Comparison of ENCODE assay signal across 20 cellular contexts in the genomic region with DNA sequence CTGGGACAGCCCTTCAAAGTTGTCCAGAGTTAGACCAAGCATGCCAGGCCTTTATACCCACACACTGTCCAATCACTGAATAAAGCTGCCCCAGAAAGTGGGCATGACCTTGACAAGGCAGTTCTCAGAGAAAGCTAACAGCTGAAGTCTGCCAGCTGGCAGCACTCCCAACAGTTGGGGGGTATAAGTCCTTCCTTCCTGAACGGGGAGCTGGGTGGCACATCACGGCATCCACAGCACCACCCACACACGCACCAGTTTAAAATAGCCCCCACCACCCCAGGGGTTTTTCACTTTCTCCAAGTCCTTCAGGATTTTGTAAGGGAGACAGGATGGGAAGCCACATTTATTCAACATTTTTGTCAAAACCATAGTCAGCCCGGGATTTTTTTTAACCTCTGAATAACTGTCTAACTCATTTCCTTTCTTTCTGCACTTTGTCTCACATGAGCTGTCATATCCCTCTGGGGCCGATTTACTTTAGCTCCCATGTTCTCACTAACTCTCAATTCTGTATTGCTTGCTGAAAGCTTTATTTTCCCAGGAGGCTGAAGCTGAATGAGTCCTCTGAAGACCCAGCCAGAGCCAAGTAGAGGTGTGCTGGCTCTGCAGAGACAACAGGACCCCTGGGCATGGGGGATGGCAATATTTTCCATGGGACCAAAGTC. TPM values are rescaled to one million over a fixed set of nuclear protein-coding genes. Genes with fewer than 3 reads are reported as not detected.
A peak's percentile ranks its signal among the peaks of the same experiment; 100 is the strongest.
DNase-seq lines count a peak whose midpoint lies in the region; ATAC-seq, FAIRE-seq and TF ChIP-seq lines count a peak whose summit lies in the region.
"Had no signal": no experiment of that assay in that cellular context is flagged by ENCODE, and none has a peak within 500 bp of the region (broad histone marks: within the 10 kb centered on the region; RNA-seq: fewer than 3 reads in every experiment).

No MANE protein-coding gene starts in this region.

- peak overlapping the region in 7 of 10 experiments; percentile 27 to 50 (median 34); a peak in 9 of 20 replicates for H3K4me3 ChIP-seq in BLaER1 treated with 17β-estradiol and CSF1 and Interleukin-3, amounts not matched to agents 10 nM and 100 nM
- H3K4me3 ChIP-seq in Loucy (ENCODE audit: low read length, poor library complexity, severe bottlenecking) (peak overlapping the region; percentile 62), GM12878 (no peak overlapping the region), osteoblast (ENCODE audit: insufficient read depth, low read length) (peak overlapping the region; percentile 22)
- H3K4me3 ChIP-seq: heart right ventricle had no signal

- no peak for TF ChIP-seq EP300 in GM12878 (IDR thresholded peaks at IDR 0.05; ENCODE audit: borderline replicate concordance in 1 of 2, control insufficient read depth in 1 of 2, low read depth in 2 of 2, low read length in 2 of 2)

- CTCF ChIA-PET in GM12878 (lab: Yijun Ruan, JAX), result interaction anchor here (0.5 to 1.1 kb wide), 2 partner anchors 16 to 238 kb away, joined by 4 read pairs; a partner anchor contains a TSS

- H3F3A ChIP-seq in Loucy (ENCODE audit: low read depth), result no peaks in the 10 kb centered on the region

- H2AFZ ChIP-seq in Loucy (ENCODE audit: low read length) (peak overlapping the region; percentile 86), GM12878 (ENCODE audit: control insufficient read depth, low read depth, low read length) (no peak overlapping the region), osteoblast (ENCODE audit: low read length) (peak overlapping the region; percentile 54)

- intact Hi-C loops in GM12878 (cut with micrococcal nuclease; ENCODE audit: unreplicated experiment), result no loop called here

- TF ChIP-seq POLR2A in GM12878 (IDR thresholded peaks at IDR 0.05; ENCODE audit: low read depth, low read length), result no peak
- TF ChIP-seq POLR2A in GM12891 (IDR thresholded peaks at IDR 0.05; ENCODE audit: low read depth, low read length), result no peak

- H4K20me1 ChIP-seq in BLaER1 treated with 17β-estradiol and CSF1 and Interleukin-3, amounts not matched to agents 10 nM and 100 nM, result no peaks in the 10 kb centered on the region
- H4K20me1 ChIP-seq in Loucy (ENCODE audit: insufficient read depth, low read length, poor library complexity, severe bottlenecking), result no peaks in the 10 kb centered on the region
- H4K20me1 ChIP-seq in GM12878 (ENCODE audit: control insufficient read depth, insufficient read depth), result no peaks in the 10 kb centered on the region
- no peaks in the 10 kb centered on the region for H4K20me1 ChIP-seq in osteoblast (ENCODE audit: insufficient read depth, low read length)

- peaks cover 0 to 3% (median 2%) of the 10 kb centered on the region in 3 donors for H3K27me3 Mint-ChIP-seq in immature natural killer cell (ENCODE audit: low read depth in 3 of 3)

- H3K9ac ChIP-seq in BLaER1 treated with 17β-estradiol and CSF1 and Interleukin-3, amounts not matched to agents 10 nM and 100 nM, result peak overlapping the region in 8 of 11 experiments; percentile 11 to 62 (median 37); a peak in 8 of 22 replicates
- H3K9ac ChIP-seq in Loucy (ENCODE audit: low read depth, low read length, poor library complexity, severe bottlenecking) (peak overlapping the region; percentile 35), GM12878 (ENCODE audit: control insufficient read depth, insufficient read depth, low read length) (no peak overlapping the region)

- DNase-seq in GM12878 (ENCODE audit: low read depth, low spot score), result no peak
- peak; percentile 75 for DNase-seq in osteoblast (ENCODE audit: insufficient read length, low spot score, missing footprints)
- DNase-seq in GM12891 (ENCODE audit: insufficient read length, low spot score), result no peak
- no peak for DNase-seq in immature natural killer cell
- DNase-seq: activated gamma-delta T cell; anterior cingulate cortex; cortex of kidney; left colon; NCI-H1930; occipital lobe; PC-3; stimulated activated naive CD8-positive, alpha-beta T cell treated with anti-CD3 and anti-CD28 coated beads, Interleukin-15, amount 100 ng/mL, for 72 hours had no signal

- in situ Hi-C loops in GM12878 (cut with MboI), result no loop called here

- no peaks in the 10 kb centered on the region for H3K9me2 ChIP-seq in Loucy (replicated peaks; ENCODE audit: low read depth, low read length)

- peaks cover 13 to 49% (median 28%) of the 10 kb centered on the region in 10 experiments for H3K4me1 ChIP-seq in BLaER1 treated with 17β-estradiol and CSF1 and Interleukin-3, amounts not matched to agents 10 nM and 100 nM
- H3K4me1 ChIP-seq in Loucy (ENCODE audit: insufficient read depth, low read length, poor library complexity, severe bottlenecking) (peaks cover 20% of the 10 kb centered on the region), GM12878 (ENCODE audit: control insufficient read depth, insufficient read depth, low read length) (no peaks in the 10 kb centered on the region), osteoblast (ENCODE audit: insufficient read depth, low read length) (peaks cover 22% of the 10 kb centered on the region)
- H3K4me1 ChIP-seq: heart right ventricle had no signal

- TF ChIP-seq CTCF in Loucy (conservative IDR thresholded peaks at IDR 0.05; ENCODE audit: low read length) (no peak), GM12878 (IDR thresholded peaks at IDR 0.05 in 2 of 3, conservative IDR thresholded peaks at IDR 0.05 in 1 of 3; ENCODE audit: control insufficient read depth in 2 of 3, extremely low read depth in 1 of 3, insufficient read depth in 1 of 3, low read depth in 3 of 3, low read length in 3 of 3) (no peak), osteoblast (IDR thresholded peaks at IDR 0.05; ENCODE audit: extremely low read depth, low read depth, low read length) (no peak)

- peak overlapping the region in 9 of 11 experiments; percentile 9 to 71 (median 53); a peak in 17 of 22 replicates for H3K27ac ChIP-seq in BLaER1 treated with 17β-estradiol and CSF1 and Interleukin-3, amounts not matched to agents 10 nM and 100 nM
- H3K27ac ChIP-seq in GM12878 (ENCODE audit: control insufficient read depth, insufficient read depth) (no peak overlapping the region), osteoblast (ENCODE audit: low read depth, low read length) (peak overlapping the region; percentile 51)
- H3K27ac ChIP-seq: epithelial cell of prostate, heart right ventricle had no signal

- H3K27ac Mint-ChIP-seq in immature natural killer cell, result no peak overlapping the region
- H3K27ac Mint-ChIP-seq: WTC11 had no signal

- no peaks in the 10 kb centered on the region for H3K27me3 ChIP-seq in BLaER1 treated with 17β-estradiol and CSF1 and Interleukin-3, amounts not matched to agents 10 nM and 100 nM
- H3K27me3 ChIP-seq in Loucy (ENCODE audit: insufficient read depth, low read length, poor library complexity, severe bottlenecking), result no peaks in the 10 kb centered on the region
- peaks cover 0 to 4% of the 10 kb centered on the region in 2 experiments; a peak in 2 of 4 replicates for H3K27me3 ChIP-seq in GM12878 (replicated peaks in 1 of 2; ENCODE audit: control insufficient read depth in 2 of 2, insufficient read depth in 2 of 2, low read length in 1 of 2)
- no peaks in the 10 kb centered on the region for H3K27me3 ChIP-seq in osteoblast (ENCODE audit: insufficient read depth, low read length)
- H3K27me3 ChIP-seq: heart right ventricle had no signal

- no peaks in the 10 kb centered on the region for H3K36me3 ChIP-seq in BLaER1 treated with 17β-estradiol and CSF1 and Interleukin-3, amounts not matched to agents 10 nM and 100 nM
- H3K36me3 ChIP-seq in Loucy (ENCODE audit: insufficient read depth, low read length), result no peaks in the 10 kb centered on the region
- H3K36me3 ChIP-seq in GM12878 (ENCODE audit: control insufficient read depth in 2 of 2, insufficient read depth in 2 of 2, low read length in 1 of 2), result no peaks in the 10 kb centered on the region
- H3K36me3 ChIP-seq in osteoblast (ENCODE audit: insufficient read depth, low read length), result no peaks in the 10 kb centered on the region
- H3K36me3 ChIP-seq: heart right ventricle had no signal

- SMC1A ChIA-PET in GM12878 (lab: Charles Lee; ENCODE audit: uncharacterized antibody, unreplicated experiment), result interaction anchor here (1.5 to 2.3 kb wide), 2 partner anchors 10 to 16 kb away, joined by 6 to 8 read pairs; a partner anchor contains a TSS

- 6% methylated on average over 5 of the region's 5 CpGs for WGBS in GM12878 (ENCODE audit: insufficient coverage, insufficient replicate concordance, low lambda C conversion rate, missing lambda C conversion rate)

- POLR2A ChIA-PET in GM12878 (lab: Charles Lee), result no interaction called here

- peaks cover 0 to 6% (median 0%) of the 10 kb centered on the region in 6 donors for H3K9me3 Mint-ChIP-seq in immature natural killer cell

- peak overlapping the region; percentile 44 to 84 (median 75) for H3K4me2 ChIP-seq in BLaER1 treated with 17β-estradiol and CSF1 and Interleukin-3, amounts not matched to agents 10 nM and 100 nM
- H3K4me2 ChIP-seq in Loucy (ENCODE audit: low read depth, low read length, poor library complexity, severe bottlenecking), result peak overlapping the region; percentile 78
- H3K4me2 ChIP-seq in GM12878 (ENCODE audit: control insufficient read depth, insufficient read depth), result no peak overlapping the region
- peak overlapping the region; percentile 65 for H3K4me2 ChIP-seq in osteoblast (ENCODE audit: insufficient read depth, low read length)

- ATAC-seq in GM12878 (peak; percentile 36; the same call in 2 of the 3 replicates), GM19351 (IDR thresholded peaks at IDR 0.05; ENCODE audit: unreplicated experiment) (no peak), HG03442 (IDR thresholded peaks at IDR 0.05; ENCODE audit: unreplicated experiment) (no peak)
- ATAC-seq: heart right ventricle; left colon; PC-3; stimulated activated naive CD8-positive, alpha-beta T cell treated with anti-CD3 and anti-CD28 coated beads, Interleukin-15, amount 100 ng/mL, for 72 hours; WTC11 had no signal

- H3K36me3 Mint-ChIP-seq in immature natural killer cell, result peaks cover 0 to 3% (median 0%) of the 10 kb centered on the region in 3 donors
- H3K36me3 Mint-ChIP-seq: WTC11 had no signal

- RAD21 ChIA-PET in GM12878 (lab: Charles Lee; ENCODE audit: unreplicated experiment), result interaction anchor here (1.0 to 1.1 kb wide), 2 partner anchors 18 to 61 kb away, joined by 3 read pairs; no protein-coding TSS in a partner anchor

- H3K4me1 Mint-ChIP-seq in immature natural killer cell, result no peaks in the 10 kb centered on the region
- H3K4me1 Mint-ChIP-seq: stimulated activated naive CD8-positive, alpha-beta T cell treated with anti-CD3 and anti-CD28 coated beads, Interleukin-15, amount 100 ng/mL, for 72 hours had no signal

- BruUV-seq in GM12878 (replicated peaks; lab: Mats Ljungman, UMichigan), result no TSS peak

- no peaks in the 10 kb centered on the region for H3K79me2 ChIP-seq in Loucy (ENCODE audit: insufficient read depth, low read length)
- H3K79me2 ChIP-seq in GM12878 (ENCODE audit: control insufficient read depth, insufficient read depth, low read length), result no peaks in the 10 kb centered on the region
- no peaks in the 10 kb centered on the region for H3K79me2 ChIP-seq in osteoblast (ENCODE audit: insufficient read depth, low read length)

- H3K4me3 Mint-ChIP-seq in immature natural killer cell, result no peak overlapping the region
- H3K4me3 Mint-ChIP-seq: stimulated activated naive CD8-positive, alpha-beta T cell treated with anti-CD3 and anti-CD28 coated beads, Interleukin-15, amount 100 ng/mL, for 72 hours; WTC11 had no signal

- no peak for FAIRE-seq in GM12878 (lab: Jason Lieb, UNC)
- no peak for FAIRE-seq in GM12891 (lab: Jason Lieb, UNC)

- no peaks in the 10 kb centered on the region for H3K9me3 ChIP-seq in BLaER1 treated with 17β-estradiol and CSF1 and Interleukin-3, amounts not matched to agents 10 nM and 100 nM (replicated peaks in 1 of 11)
- no peaks in the 10 kb centered on the region for H3K9me3 ChIP-seq in Loucy (ENCODE audit: insufficient read depth, low read depth, low read length)
- H3K9me3 ChIP-seq in GM12878 (replicated peaks; ENCODE audit: control insufficient read depth, insufficient read depth, low read length), result no peaks in the 10 kb centered on the region; the same call in 2 of the 3 replicates
- H3K9me3 ChIP-seq in osteoblast (ENCODE audit: low read depth, low read length), result no peaks in the 10 kb centered on the region
- H3K9me3 ChIP-seq: heart right ventricle had no signal

- TF ChIP-seq RAD21 in GM12878 (IDR thresholded peaks at IDR 0.05; ENCODE audit: insufficient read depth, low read depth, low read length), result no peak

RNA-seq across cellular contexts. Expression of a gene that starts 15.4 kb away (rescaled TPM):
- total RNA-seq in GM12878 (2013; cell fraction: nucleolus; rRNA removed), result not detected in 2 replicates
- total RNA-seq in GM12878 (2014; rRNA removed) (not detected in 2 replicates), GM12878 (2014; rRNA removed; fragmentation: Illumina TruSeq; extraction: Trizol) (not detected in 2 replicates), GM12878 (2021) (not detected in 2 replicates), osteoblast (not detected in 2 replicates)
- not detected for polyA plus RNA-seq in GM12878 (2011; ENCODE audit: low read depth)
- polyA plus RNA-seq in GM12878 (2011; rRNA removed) (not detected in 2 replicates), GM12878 (2014; fragmentation: Illumina TruSeq; extraction: Trizol) (not detected in 2 replicates), GM12878 (2014; fragmentation: Nextera tagmentation; extraction: Ambion mirVana) (not detected), GM12878 (2014; rRNA removed) (not detected in 2 replicates), GM12878 (2016; fragmentation: Nextera tagmentation; extraction: Ambion mirVana) (not detected), immature natural killer cell (under 1 TPM in 1 of 3 donors, not detected in 2; 0.55 TPM)
- polyA plus RNA-seq in GM12878 (2011; cell fraction: cytosol; rRNA removed), result not detected in 2 replicates
- not detected in 2 replicates for polyA plus RNA-seq in GM12878 (2011; cell fraction: nucleus; rRNA removed)
- polyA plus RNA-seq in GM12878 (2012), result not detected in 2 replicates
- not detected in 2 replicates for polyA minus RNA-seq in GM12878 (2011; rRNA and poly(A)+ RNA removed)
- not detected in 2 replicates for polyA minus RNA-seq in GM12878 (2011; cell fraction: cytosol; rRNA and poly(A)+ RNA removed)
- polyA minus RNA-seq in GM12878 (2011; cell fraction: nucleus; rRNA and poly(A)+ RNA removed), result not detected in 2 replicates
- not detected for polyA plus RNA-seq in GM12891 (2012; ENCODE audit: low read depth, missing spikeins)
- total RNA-seq: left colon, mucosa of gallbladder, PC-3, WTC11 had no signal
